In the genomic region with DNA sequence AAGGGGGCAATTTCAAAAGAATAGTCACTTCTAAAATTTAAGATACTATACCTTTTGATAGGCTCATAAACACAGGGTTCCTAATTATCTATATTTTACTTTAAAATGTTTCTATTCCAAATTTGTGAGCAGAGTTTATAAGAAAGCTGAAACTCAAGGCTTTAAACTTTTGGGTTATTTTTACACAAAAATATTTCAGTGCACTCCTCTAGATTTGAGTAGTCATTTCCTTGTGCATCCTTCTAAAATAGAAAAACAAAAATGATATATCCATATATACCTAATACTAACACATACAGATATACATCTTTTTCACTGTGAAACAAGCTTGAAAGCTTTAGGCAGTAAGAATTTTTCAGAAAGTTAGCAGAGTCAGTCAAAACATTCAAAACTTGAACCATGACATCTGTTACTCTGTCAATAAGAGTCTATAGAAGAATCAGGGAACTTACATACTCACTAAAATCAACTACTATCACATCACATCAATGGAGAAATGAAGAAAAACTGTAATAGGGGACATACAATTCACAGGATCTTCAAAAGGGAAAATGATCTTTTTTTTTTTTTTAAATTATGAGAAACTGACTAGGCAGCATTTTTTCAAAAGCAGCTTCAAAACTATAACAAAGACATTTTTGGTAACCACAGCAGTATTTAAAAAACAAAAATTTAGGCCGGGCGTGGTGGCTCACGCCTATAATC, we compare ENCODE assay signal across 1 cellular context.
TF ChIP-seq lines count a peak whose summit lies in the region.

No MANE protein-coding gene starts in this region.

TF ChIP-seq in K562, 482 proteins besides CTCF, POLR2A, EP300 and RAD21:
- TF ChIP-seq, protein P1, sequence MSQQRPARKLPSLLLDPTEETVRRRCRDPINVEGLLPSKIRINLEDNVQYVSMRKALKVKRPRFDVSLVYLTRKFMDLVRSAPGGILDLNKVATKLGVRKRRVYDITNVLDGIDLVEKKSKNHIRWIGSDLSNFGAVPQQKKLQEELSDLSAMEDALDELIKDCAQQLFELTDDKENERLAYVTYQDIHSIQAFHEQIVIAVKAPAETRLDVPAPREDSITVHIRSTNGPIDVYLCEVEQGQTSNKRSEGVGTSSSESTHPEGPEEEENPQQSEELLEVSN (IDR thresholded peaks at IDR 0.05; ENCODE audit: borderline replicate concordance in 1 of 2, extremely low read depth in 1 of 2, insufficient read depth in 1 of 2, insufficient read length in 1 of 2, low read depth in 1 of 2, low read length in 1 of 2, poor library complexity in 1 of 2, severe bottlenecking in 1 of 2): no peak
- TF ChIP-seq MAFG (tag; conservative IDR thresholded peaks at IDR 0.05): peak; percentile 58
- TF ChIP-seq C11orf30 (IDR thresholded peaks at IDR 0.05; ENCODE audit: low read depth): peak; percentile 83
- peak; percentile 92 for TF ChIP-seq ZNF316 (IDR thresholded peaks at IDR 0.05)
- TF ChIP-seq ZNF224 (CRISPR knock-in tag; IDR thresholded peaks at IDR 0.05): no peak
- TF ChIP-seq MYNN (IDR thresholded peaks at IDR 0.05): 0 out of 2 replicates have a peak, but pooled peaks have one; percentile 41
- TF ChIP-seq MYNN (CRISPR knock-in tag; IDR thresholded peaks at IDR 0.05): no peak
